Comparison of ENCODE assay signal across 1 cellular context in genomic region chr3:120489421-120489820, GRCh38.
TF ChIP-seq lines count a peak whose summit lies in the region.

No MANE protein-coding gene starts in this region.

TF ChIP-seq in H1, 55 proteins besides CTCF, POLR2A, EP300 and RAD21:
- TF ChIP-seq MAX (IDR thresholded peaks at IDR 0.05) (no peak), TBP (IDR thresholded peaks at IDR 0.05; ENCODE audit: low read depth, low read length) (0 out of 2 replicates have a peak, but pooled peaks have one; percentile 29), SRF (IDR thresholded peaks at IDR 0.05; ENCODE audit: low read depth, low read length) (peak; percentile 72; the same call in 1 of the 2 replicates)
